In the genomic region with DNA sequence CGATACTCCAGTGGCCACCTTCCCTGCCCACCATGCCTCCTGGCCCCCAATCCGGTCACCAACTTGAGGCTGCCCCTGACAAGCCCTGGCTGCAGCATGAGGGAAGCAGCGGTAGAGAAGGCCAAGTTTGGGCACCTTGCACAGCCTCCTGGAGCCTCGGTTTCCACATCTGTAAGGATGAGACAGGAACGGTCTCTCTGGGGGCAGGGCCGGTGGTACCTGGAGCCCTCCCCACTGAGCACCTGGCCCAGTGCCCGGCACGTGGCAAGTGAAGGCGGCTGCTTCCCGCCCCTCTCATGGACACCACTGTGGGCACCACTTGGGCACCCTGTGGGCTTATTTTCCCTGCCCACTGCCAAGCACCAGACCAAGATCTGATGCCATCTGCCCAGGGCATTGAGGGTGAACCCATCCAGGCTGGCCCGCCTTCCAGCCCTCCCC, we compare ENCODE assay signal across 13 cellular contexts.
DNase-seq lines count a peak whose midpoint lies in the region; ATAC-seq and TF ChIP-seq lines count a peak whose summit lies in the region.
"Had no signal": no experiment of that assay in that cellular context is flagged by ENCODE, and none has a peak within 500 bp of the region (broad histone marks: within the 10 kb centered on the region; RNA-seq: fewer than 3 reads in every experiment).

No MANE protein-coding gene starts in this region.

- no peak for TF ChIP-seq POLR2A in stomach (IDR thresholded peaks at IDR 0.05)

- no peaks in the 10 kb centered on the region for H3K9me2 ChIP-seq in PC-3 (replicated peaks; ENCODE audit: low read length)

- DNase-seq in PC-3 (no peak), chondrocyte (ENCODE audit: low spot score) (peak; percentile 70), lower lobe of right lung (peak; percentile 41), stomach (peak; percentile 25), NCI-H510A treated with DMSO at 0.1 percent for 48 hours (lab: John Stamatoyannopoulos, UW) (no peak), NCI-H345 (lab: John Stamatoyannopoulos, UW) (no peak)
- DNase-seq in activated naive CD4-positive, alpha-beta T cell (lab: John Stamatoyannopoulos, UW): no peak
- DNase-seq: central memory CD4-positive, alpha-beta T cell; MG63; naive B cell; stimulated activated CD8-positive, alpha-beta memory T cell treated with anti-CD3 and anti-CD28 coated beads, Interleukin-4, amount 100 ng/mL, for 48 hours had no signal

- H3K4me1 Mint-ChIP-seq in chondrocyte (ENCODE audit: low read depth): peaks cover 17% of the 10 kb centered on the region

- no peak for TF ChIP-seq CTCF in PC-3 (conservative IDR thresholded peaks at IDR 0.05; ENCODE audit: low read depth, low read length)
- no peak for TF ChIP-seq CTCF in chondrocyte (IDR thresholded peaks at IDR 0.05)
- TF ChIP-seq CTCF in lower lobe of right lung (IDR thresholded peaks at IDR 0.05): no peak
- TF ChIP-seq CTCF in stomach (IDR thresholded peaks at IDR 0.05): no peak

- peak overlapping the region; percentile 38; the same call in 1 of the 2 replicates for H3K4me3 ChIP-seq in PC-3 (ENCODE audit: low read length)
- H3K4me3 ChIP-seq in lower lobe of right lung: no peak overlapping the region
- H3K4me3 ChIP-seq in stomach: peak overlapping the region in 2 of 4 donors; percentile 7 to 25
- H3K4me3 ChIP-seq: MG63 had no signal

- no peak overlapping the region for H3K9ac ChIP-seq in PC-3 (ENCODE audit: low read length)

- H3K27ac Mint-ChIP-seq in chondrocyte (ENCODE audit: unreplicated experiment): no peak overlapping the region
- H3K27ac Mint-ChIP-seq: activated T-helper 17 cell treated with anti-CD3 and anti-CD28 coated beads, Interleukin-2, amount 50 U/mL, for 72 hours; naive B cell had no signal

- H3K9me3 ChIP-seq in PC-3 (ENCODE audit: low read length) (no peaks in the 10 kb centered on the region), lower lobe of right lung (no peaks in the 10 kb centered on the region), stomach (no peaks in the 10 kb centered on the region)
- H3K9me3 ChIP-seq: MG63 had no signal

- H3K27me3 ChIP-seq in PC-3 (ENCODE audit: low read length): no peaks in the 10 kb centered on the region
- H3K27me3 ChIP-seq in lower lobe of right lung (ENCODE audit: low read depth): no peaks in the 10 kb centered on the region
- H3K27me3 ChIP-seq in stomach: no peaks in the 10 kb centered on the region

- H3K9me3 Mint-ChIP-seq in chondrocyte (ENCODE audit: low read depth): peaks cover 12% of the 10 kb centered on the region
- H3K9me3 Mint-ChIP-seq: activated T-helper 17 cell treated with anti-CD3 and anti-CD28 coated beads, Interleukin-2, amount 50 U/mL, for 72 hours had no signal

- BruUV-seq in PC-3 (replicated peaks; lab: Mats Ljungman, UMichigan): no TSS peak

- peak overlapping the region; percentile 69 for H3K4me2 ChIP-seq in PC-3 (ENCODE audit: low read length)

- H3K27me3 Mint-ChIP-seq in chondrocyte (ENCODE audit: low read depth): peaks cover 8% of the 10 kb centered on the region
- H3K27me3 Mint-ChIP-seq: activated T-helper 17 cell treated with anti-CD3 and anti-CD28 coated beads, Interleukin-2, amount 50 U/mL, for 72 hours had no signal

- CTCF ChIA-PET in PC-3 (lab: Charles Lee): no interaction called here

- H3K4me3 Mint-ChIP-seq in chondrocyte (ENCODE audit: unreplicated experiment): no peak overlapping the region
- H3K4me3 Mint-ChIP-seq: activated T-helper 17 cell treated with anti-CD3 and anti-CD28 coated beads, Interleukin-2, amount 50 U/mL, for 72 hours had no signal

- no peak overlapping the region for H3K27ac ChIP-seq in PC-3 (ENCODE audit: low read length)
- peak overlapping the region; percentile 61 for H3K27ac ChIP-seq in lower lobe of right lung
- peak overlapping the region; percentile 21 to 87 (median 64) for H3K27ac ChIP-seq in stomach

- WGBS in stomach, 5 donors: 54 to 76% (median 68%) methylated on average over 11 of the region's 11 CpGs

- intact Hi-C loops in PC-3 (cut with micrococcal nuclease): no loop called here
- intact Hi-C loops in lower lobe of right lung (cut with DNase I): no loop called here
- intact Hi-C loops in stomach (cut with DNase I; ENCODE audit: low total_unique reads): no loop called here

- no peak for ATAC-seq in PC-3
- ATAC-seq in lower lobe of right lung: no peak
- ATAC-seq in GM18909 (IDR thresholded peaks at IDR 0.05; ENCODE audit: poor library complexity, unreplicated experiment): no peak
- ATAC-seq: activated T-helper 17 cell treated with anti-CD3 and anti-CD28 coated beads, Interleukin-2, amount 50 U/mL, for 72 hours had no signal

- H3K79me2 ChIP-seq in PC-3 (ENCODE audit: low read length): no peaks in the 10 kb centered on the region

- no peak for TF ChIP-seq EP300 in stomach (IDR thresholded peaks at IDR 0.05)

- H3K4me1 ChIP-seq in PC-3 (ENCODE audit: insufficient read depth, low read length): 0 out of 2 replicates have a peak, but pooled peaks cover 3% of the 10 kb centered on the region
- peaks cover 40% of the 10 kb centered on the region for H3K4me1 ChIP-seq in lower lobe of right lung
- peaks cover 26 to 55% (median 40%) of the 10 kb centered on the region in 4 donors for H3K4me1 ChIP-seq in stomach

- H3K36me3 ChIP-seq in PC-3 (ENCODE audit: low read depth, low read length) (no peaks in the 10 kb centered on the region), lower lobe of right lung (no peaks in the 10 kb centered on the region), stomach (no peaks in the 10 kb centered on the region)
- H3K36me3 ChIP-seq: MG63 had no signal

- H2AFZ ChIP-seq in PC-3 (ENCODE audit: low read length): peak overlapping the region; percentile 48; the same call in 1 of the 2 replicates

- peaks cover 8% of the 10 kb centered on the region for H3K36me3 Mint-ChIP-seq in chondrocyte (ENCODE audit: low read depth)

- no peaks in the 10 kb centered on the region for H3F3A ChIP-seq in PC-3 (ENCODE audit: low read length, unreplicated experiment)

- H4K20me1 ChIP-seq in PC-3 (ENCODE audit: low read length): no peaks in the 10 kb centered on the region

- POLR2A ChIA-PET in PC-3 (lab: Charles Lee; ENCODE audit: unreplicated experiment): no interaction called here

Comparison
In these comparisons a context has a peak if more than half of its experiments do, and no peak if none do; other contexts are left out.
1. DNase-seq: peak in chondrocyte (single experiment), lower lobe of right lung (single experiment) and stomach (single experiment); none in PC-3 (single experiment), NCI-H510A treated with DMSO at 0.1 percent for 48 hours (single experiment), activated naive CD4-positive, alpha-beta T cell (0 of 4) and NCI-H345 (single experiment).